ENCODE assay signal across 32 cellular contexts in genomic region chr10:123718544-123719060, GRCh38. TPM values are rescaled to one million over a fixed set of nuclear protein-coding genes. Genes with fewer than 3 reads are reported as not detected.
"Had no signal": no experiment of that assay in that cellular context is flagged by ENCODE, and none has a peak within 500 bp of the region (broad histone marks: within the 10 kb centered on the region; RNA-seq: fewer than 3 reads in every experiment).

No MANE protein-coding gene starts in this region.

- H3K79me2 ChIP-seq: hepatocyte had no signal

- H3K27me3 ChIP-seq: esophagus muscularis mucosa, foreskin keratinocyte, gastroesophageal sphincter, heart left ventricle, hepatocyte, left lung had no signal

- H3K4me1 ChIP-seq: esophagus muscularis mucosa, foreskin keratinocyte, gastroesophageal sphincter, heart left ventricle, left lung, lower lobe of right lung had no signal

- H3K9me3 ChIP-seq: lower lobe of right lung, mucosa of descending colon had no signal

- H3K4me2 ChIP-seq: hepatocyte had no signal

- H2AFZ ChIP-seq: hepatocyte had no signal

- DNase-seq: cortex of kidney; effector CD4-positive, alpha-beta T cell; effector memory CD4-positive, alpha-beta T cell; foreskin keratinocyte; heart left ventricle; hypothalamus; immature natural killer cell; left cardiac atrium; left lung; left ventricle myocardium superior; lower lobe of right lung; mesenchymal stem cell; mucosa of descending colon; naive B cell; naive thymus-derived CD8-positive, alpha-beta T cell had no signal

- H3K36me3 ChIP-seq: esophagus muscularis mucosa, heart left ventricle, left lung, lower lobe of right lung had no signal

- H3K27ac ChIP-seq: esophagus muscularis mucosa, foreskin keratinocyte, gastroesophageal sphincter, heart left ventricle, hepatocyte, left lung, lower lobe of right lung had no signal

- FAIRE-seq: colon, endothelial cell of umbilical vein, frontal cortex, keratinocyte had no signal

- ATAC-seq: foreskin keratinocyte; gastroesophageal sphincter; heart left ventricle; left cardiac atrium; left lung; left ventricle myocardium superior; lower lobe of right lung; mucosa of descending colon; naive thymus-derived CD8-positive, alpha-beta T cell had no signal

- H3K4me3 ChIP-seq: esophagus muscularis mucosa, gastroesophageal sphincter, heart left ventricle, hepatocyte, left lung, lower lobe of right lung, mucosa of descending colon had no signal

RNA-seq across cellular contexts. Expression of gene GPR26, which starts 52.4 kb away (rescaled TPM):
- total RNA-seq: dermis microvascular lymphatic vessel endothelial cell; endothelial cell of umbilical vein; epithelial cell of proximal tubule; esophagus muscularis mucosa; fibroblast of lung; fibroblast of villous mesenchyme; foreskin keratinocyte; heart left ventricle; hepatocyte; left cardiac atrium; left lung; left ventricle myocardium superior; lower leg skin; lower lobe of right lung; lung microvascular endothelial cell; mesenteric fat pad; mesothelial cell of epicardium; mucosa of descending colon; myocyte; naive thymus-derived CD8-positive, alpha-beta T cell had no signal
- polyA plus RNA-seq: endothelial cell of umbilical vein; esophagus; fibroblast of lung; foreskin keratinocyte; heart left ventricle; hepatocyte; immature natural killer cell; keratinocyte; naive thymus-derived CD8-positive, alpha-beta T cell had no signal
